Comparison of ENCODE assay signal across 8 cellular contexts in the genomic region with DNA sequence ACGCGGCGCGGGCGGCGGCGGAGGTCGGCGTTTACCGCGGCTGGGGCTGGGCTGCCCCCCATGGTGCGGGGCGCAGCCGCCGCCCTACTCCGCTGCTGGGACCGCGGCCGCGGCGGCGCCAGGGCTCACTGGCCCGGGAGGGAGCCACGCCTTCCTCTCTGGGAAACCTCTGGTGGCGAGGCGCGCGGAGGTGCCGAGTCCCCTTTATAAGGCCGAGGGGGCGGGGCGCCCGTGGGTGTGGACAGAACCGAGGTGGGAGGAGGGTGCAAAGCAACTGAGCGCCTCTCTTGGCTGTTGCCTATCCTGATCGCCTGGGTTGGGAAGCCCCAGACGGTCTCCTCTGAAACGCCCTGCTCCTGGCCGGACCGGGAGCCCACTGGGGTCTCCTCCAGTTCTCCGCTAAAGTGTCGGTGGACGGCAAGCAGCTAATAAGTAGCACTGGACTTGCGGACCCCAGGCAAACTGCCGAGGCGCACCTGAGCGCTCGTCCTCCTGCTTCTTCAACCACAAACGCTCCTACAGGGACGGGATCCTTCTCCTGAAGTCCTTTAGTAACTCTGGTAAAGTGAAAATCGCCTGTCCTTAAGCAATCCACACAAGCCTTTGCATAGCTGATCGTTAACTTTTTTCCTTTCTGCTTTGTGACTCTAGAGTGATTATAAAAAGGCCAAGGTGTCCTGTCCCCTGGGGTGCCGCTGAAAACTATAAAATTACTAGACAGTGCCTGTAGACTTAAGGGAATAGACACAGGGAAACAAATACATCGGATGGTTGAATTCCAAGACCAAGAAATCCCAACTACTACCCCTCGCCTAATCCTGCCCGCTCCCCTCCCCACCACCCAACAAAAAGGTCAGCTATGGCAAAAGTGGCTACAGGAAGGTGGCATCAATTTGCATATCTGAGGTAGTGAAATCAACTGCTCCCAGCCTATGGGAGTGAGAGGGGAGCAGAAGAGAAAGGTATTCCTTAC.
DNase-seq lines count a peak whose midpoint lies in the region; ATAC-seq and TF ChIP-seq lines count a peak whose summit lies in the region.

TSS of gene PTGER3 (minus strand) at position 182 of the 973 bp plus-strand sequence. CDS start 239 bp downstream, outside the sequence.

- H3K27ac ChIP-seq in WERI-Rb-1, result no peak within 1 kb of the TSS

- peak within 1 kb of the TSS; percentile 77 for H3K27ac Mint-ChIP-seq in dendritic cell treated with granulocyte-macrophage colony-stimulating factor and Interleukin-4, amounts not matched to agents 40 ng/mL and 50 ng/mL, for 4 days
- H3K27ac Mint-ChIP-seq in memory B cell, result no peak within 1 kb of the TSS
- H3K27ac Mint-ChIP-seq in stimulated activated effector memory CD8-positive, alpha-beta T cell treated with anti-CD3 and anti-CD28 coated beads, Interleukin-12 subunit alpha, Interleukin-12 subunit beta, amount 100 ng/mL, for 72 hours, result no peak within 1 kb of the TSS

- no peaks in the 10 kb centered on the region for H3K9me3 Mint-ChIP-seq in dendritic cell treated with granulocyte-macrophage colony-stimulating factor and Interleukin-4, amounts not matched to agents 40 ng/mL and 50 ng/mL, for 4 days
- no peaks in the 10 kb centered on the region for H3K9me3 Mint-ChIP-seq in memory B cell
- no peaks in the 10 kb centered on the region for H3K9me3 Mint-ChIP-seq in stimulated activated effector memory CD8-positive, alpha-beta T cell treated with anti-CD3 and anti-CD28 coated beads, Interleukin-12 subunit alpha, Interleukin-12 subunit beta, amount 100 ng/mL, for 72 hours

- TF ChIP-seq RAD21 in Ishikawa (IDR thresholded peaks at IDR 0.05; ENCODE audit: low read depth), result no peak

- peak within 1 kb of the TSS; percentile 85 for H3K4me3 Mint-ChIP-seq in dendritic cell treated with granulocyte-macrophage colony-stimulating factor and Interleukin-4, amounts not matched to agents 40 ng/mL and 50 ng/mL, for 4 days
- peak within 1 kb of the TSS; percentile 81 for H3K4me3 Mint-ChIP-seq in memory B cell
- peak within 1 kb of the TSS; percentile 75 for H3K4me3 Mint-ChIP-seq in stimulated activated effector memory CD8-positive, alpha-beta T cell treated with anti-CD3 and anti-CD28 coated beads, Interleukin-12 subunit alpha, Interleukin-12 subunit beta, amount 100 ng/mL, for 72 hours

- peaks cover 5% of the 10 kb centered on the region for H3K36me3 Mint-ChIP-seq in dendritic cell treated with granulocyte-macrophage colony-stimulating factor and Interleukin-4, amounts not matched to agents 40 ng/mL and 50 ng/mL, for 4 days (ENCODE audit: low read depth)
- no peaks in the 10 kb centered on the region for H3K36me3 Mint-ChIP-seq in memory B cell
- H3K36me3 Mint-ChIP-seq in stimulated activated effector memory CD8-positive, alpha-beta T cell treated with anti-CD3 and anti-CD28 coated beads, Interleukin-12 subunit alpha, Interleukin-12 subunit beta, amount 100 ng/mL, for 72 hours, result no peaks in the 10 kb centered on the region

- no peaks in the 10 kb centered on the region for H3K9me3 ChIP-seq in WERI-Rb-1 (ENCODE audit: severe bottlenecking)

- intact Hi-C loops in dendritic cell treated with granulocyte-macrophage colony-stimulating factor and Interleukin-4, amounts not matched to agents 40 ng/mL and 50 ng/mL, for 4 days (cut with micrococcal nuclease), result loop anchor here (2.0 to 10.0 kb wide), 2 partner anchors 69 to 153 kb away; no protein-coding TSS in a partner anchor

- peaks cover 46% of the 10 kb centered on the region for H3K27me3 Mint-ChIP-seq in dendritic cell treated with granulocyte-macrophage colony-stimulating factor and Interleukin-4, amounts not matched to agents 40 ng/mL and 50 ng/mL, for 4 days
- H3K27me3 Mint-ChIP-seq in memory B cell, result peaks cover 22% of the 10 kb centered on the region

- H3K4me1 Mint-ChIP-seq in dendritic cell treated with granulocyte-macrophage colony-stimulating factor and Interleukin-4, amounts not matched to agents 40 ng/mL and 50 ng/mL, for 4 days (ENCODE audit: low read depth), result peaks cover 27% of the 10 kb centered on the region
- peaks cover 10% of the 10 kb centered on the region for H3K4me1 Mint-ChIP-seq in memory B cell
- H3K4me1 Mint-ChIP-seq in stimulated activated effector memory CD8-positive, alpha-beta T cell treated with anti-CD3 and anti-CD28 coated beads, Interleukin-12 subunit alpha, Interleukin-12 subunit beta, amount 100 ng/mL, for 72 hours, result peaks cover 13% of the 10 kb centered on the region

- H3K36me3 ChIP-seq in WERI-Rb-1, result no peaks in the 10 kb centered on the region

- peak within 1 kb of the TSS; percentile 62 for H3K4me3 ChIP-seq in WERI-Rb-1 (ENCODE audit: low read depth, low read length)

- DNase-seq in NCI-H2029 (lab: John Stamatoyannopoulos, UW), result peak; percentile 21
- no peak for DNase-seq in NCI-H2029 treated with DMSO at 0.1 percent for 48 hours (lab: John Stamatoyannopoulos, UW)
- peak; percentile 83 for DNase-seq in WERI-Rb-1
- DNase-seq in memory B cell (ENCODE audit: low spot score in 2 of 2), result peak in 1 of 2 donors; percentile 18
- DNase-seq in stimulated activated effector memory CD8-positive, alpha-beta T cell treated with anti-CD3 and anti-CD28 coated beads, Interleukin-12 subunit alpha, Interleukin-12 subunit beta, amount 100 ng/mL, for 72 hours (ENCODE audit: low spot score in 2 of 2), result no peak
- DNase-seq in hypothalamus (lab: John Stamatoyannopoulos, UW), result no peak

- peaks cover 15% of the 10 kb centered on the region for H3K27me3 ChIP-seq in WERI-Rb-1 (ENCODE audit: insufficient read depth, low read depth, severe bottlenecking)

- no peak for TF ChIP-seq CTCF in WERI-Rb-1 (IDR thresholded peaks at IDR 0.05; ENCODE audit: low read depth, low read length)

- ATAC-seq in memory B cell (ENCODE audit: low read depth), result peak; percentile 50
- ATAC-seq in stimulated activated effector memory CD8-positive, alpha-beta T cell treated with anti-CD3 and anti-CD28 coated beads, Interleukin-12 subunit alpha, Interleukin-12 subunit beta, amount 100 ng/mL, for 72 hours, result peak; percentile 64

- TF ChIP-seq EP300 in Ishikawa (IDR thresholded peaks at IDR 0.05; ENCODE audit: borderline replicate concordance), result no peak

TF ChIP-seq in Ishikawa, 13 proteins besides CTCF, POLR2A, EP300 and RAD21:
- TF ChIP-seq, protein P1, sequence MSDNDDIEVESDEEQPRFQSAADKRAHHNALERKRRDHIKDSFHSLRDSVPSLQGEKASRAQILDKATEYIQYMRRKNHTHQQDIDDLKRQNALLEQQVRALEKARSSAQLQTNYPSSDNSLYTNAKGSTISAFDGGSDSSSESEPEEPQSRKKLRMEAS (IDR thresholded peaks at IDR 0.05), result peak; percentile 2; the same call in 1 of the 2 replicates
- no peak for TF ChIP-seq TCF12 (IDR thresholded peaks at IDR 0.05; ENCODE audit: low read depth)
- TF ChIP-seq, protein P2, sequence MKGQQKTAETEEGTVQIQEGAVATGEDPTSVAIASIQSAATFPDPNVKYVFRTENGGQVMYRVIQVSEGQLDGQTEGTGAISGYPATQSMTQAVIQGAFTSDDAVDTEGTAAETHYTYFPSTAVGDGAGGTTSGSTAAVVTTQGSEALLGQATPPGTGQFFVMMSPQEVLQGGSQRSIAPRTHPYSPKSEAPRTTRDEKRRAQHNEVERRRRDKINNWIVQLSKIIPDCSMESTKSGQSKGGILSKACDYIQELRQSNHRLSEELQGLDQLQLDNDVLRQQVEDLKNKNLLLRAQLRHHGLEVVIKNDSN (IDR thresholded peaks at IDR 0.05), result no peak
- TF ChIP-seq YY1 (IDR thresholded peaks at IDR 0.05; ENCODE audit: low read depth), result 0 out of 2 replicates have a peak, but pooled peaks have one; percentile 13
- TF ChIP-seq TEAD4 (IDR thresholded peaks at IDR 0.05), result no peak
- TF ChIP-seq NFIC (IDR thresholded peaks at IDR 0.05), result no peak
- no peak for TF ChIP-seq FOXM1 (IDR thresholded peaks at IDR 0.05; ENCODE audit: borderline replicate concordance, low read depth)
- no peak for TF ChIP-seq ZBTB7A (IDR thresholded peaks at IDR 0.05; ENCODE audit: low read depth)
- no peak for TF ChIP-seq TAF1 (IDR thresholded peaks at IDR 0.05; ENCODE audit: low read depth)

Comparison
In these comparisons a context has a peak if more than half of its experiments do, and no peak if none do; other contexts are left out.
1. DNase-seq: peak in NCI-H2029 (single experiment) and WERI-Rb-1 (single experiment); none in NCI-H2029 treated with DMSO at 0.1 percent for 48 hours (single experiment), stimulated activated effector memory CD8-positive, alpha-beta T cell treated with anti-CD3 and anti-CD28 coated beads, Interleukin-12 subunit alpha, Interleukin-12 subunit beta, amount 100 ng/mL, for 72 hours (0 of 2) and hypothalamus (0 of 51).
2. Peak in every context shown above with its lines, with median percentiles within 50 percentile points of each other: H3K4me3 Mint-ChIP-seq.